1 cellular context compared by ENCODE assay signal in genomic region chrX:40132751-40133150, GRCh38.
A peak's percentile ranks its signal among the peaks of the same experiment; 100 is the strongest.
TF ChIP-seq lines count a peak whose summit lies in the region.

No MANE protein-coding gene starts in this region.

TF ChIP-seq in K562, 482 proteins besides CTCF, POLR2A, EP300 and RAD21 (continued from another document):
- TF ChIP-seq THRA (IDR thresholded peaks at IDR 0.05) (peak; percentile 89), RNF219 (CRISPR knock-in tag; IDR thresholded peaks at IDR 0.05) (no peak), VEZF1 (CRISPR knock-in tag; IDR thresholded peaks at IDR 0.05) (peak; percentile 52), HMBOX1 (IDR thresholded peaks at IDR 0.05) (peak; percentile 87), SMARCA4 (IDR thresholded peaks at IDR 0.05) (peak; percentile 78), NFYB (IDR thresholded peaks at IDR 0.05; ENCODE audit: extremely low read depth, insufficient read length) (no peak), E2F1 (CRISPR knock-in tag; IDR thresholded peaks at IDR 0.05) (no peak), TBP (optimal IDR thresholded peaks at IDR 0.05; ENCODE audit: low read depth, low read length) (peak; percentile 17), GATAD2A (IDR thresholded peaks at IDR 0.05) (no peak), ZNF76 (CRISPR knock-in tag; IDR thresholded peaks at IDR 0.05; ENCODE audit: borderline replicate concordance) (no peak), ARID3B (CRISPR knock-in tag; IDR thresholded peaks at IDR 0.05; ENCODE audit: borderline replicate concordance) (no peak), ZNF707 (CRISPR knock-in tag; conservative IDR thresholded peaks at IDR 0.05) (no peak), ZBTB7A (IDR thresholded peaks at IDR 0.05; ENCODE audit: borderline replicate concordance, control insufficient read depth, low read depth, low read length) (peak; percentile 40; the same call in 1 of the 2 replicates), TCFL5 (CRISPR knock-in tag; conservative IDR thresholded peaks at IDR 0.05) (no peak), ZNF699 (CRISPR knock-in tag; IDR thresholded peaks at IDR 0.05; ENCODE audit: insufficient replicate concordance) (no peak), ZNF551 (CRISPR knock-in tag; IDR thresholded peaks at IDR 0.05) (no peak), PKNOX1 (IDR thresholded peaks at IDR 0.05) (0 out of 2 replicates have a peak, but pooled peaks have one; percentile 6), E2F5 (CRISPR knock-in tag; IDR thresholded peaks at IDR 0.05) (no peak), RBM39 (optimal IDR thresholded peaks at IDR 0.05; ENCODE audit: low read depth, low read length) (no peak), CBX1 (IDR thresholded peaks at IDR 0.05; ENCODE audit: low read depth) (no peak), KLF1 (tag; IDR thresholded peaks at IDR 0.05) (no peak), CC2D1A (IDR thresholded peaks at IDR 0.05) (no peak), JUNB (CRISPR knock-in tag; conservative IDR thresholded peaks at IDR 0.05) (no peak), TFAP4 (CRISPR knock-in tag; IDR thresholded peaks at IDR 0.05; ENCODE audit: borderline replicate concordance) (peak; percentile 42; the same call in 1 of the 2 replicates), ZC3H4 (CRISPR knock-in tag; IDR thresholded peaks at IDR 0.05; ENCODE audit: borderline replicate concordance) (no peak), RBM22 (IDR thresholded peaks at IDR 0.05; ENCODE audit: low read depth, low read length, poor library complexity, severe bottlenecking) (no peak)
TF ChIP-seq in K562: peak in this region for 50.
